1 cellular context compared by ENCODE assay signal in genomic region chrX:153924149-153924861, GRCh38.
TF ChIP-seq lines count a peak whose summit lies in the region.

No MANE protein-coding gene starts in this region.

TF ChIP-seq in WTC11, 78 proteins besides CTCF, POLR2A, EP300 and RAD21 (continued from another document):
- TF ChIP-seq TCF7 (CRISPR knock-in tag; IDR thresholded peaks at IDR 0.05; ENCODE audit: low read depth), result no peak
- no peak for TF ChIP-seq ATF3 (CRISPR knock-in tag; conservative IDR thresholded peaks at IDR 0.05)
- no peak for TF ChIP-seq CDX4 (CRISPR knock-in tag; IDR thresholded peaks at IDR 0.05; ENCODE audit: borderline replicate concordance)
- no peak for TF ChIP-seq KAT7 (CRISPR knock-in tag; IDR thresholded peaks at IDR 0.05; ENCODE audit: borderline replicate concordance)
- no peak for TF ChIP-seq MXD4 (CRISPR knock-in tag; IDR thresholded peaks at IDR 0.05; ENCODE audit: borderline replicate concordance)
- TF ChIP-seq IRF1 (CRISPR knock-in tag; IDR thresholded peaks at IDR 0.05), result no peak
- no peak for TF ChIP-seq USF1 (CRISPR knock-in tag; IDR thresholded peaks at IDR 0.05)
- no peak for TF ChIP-seq NR3C1 (CRISPR knock-in tag; conservative IDR thresholded peaks at IDR 0.05; ENCODE audit: low read depth)
- no peak for TF ChIP-seq FOXK1 (CRISPR knock-in tag; IDR thresholded peaks at IDR 0.05)
TF ChIP-seq in WTC11: peak in this region for 0.
